10 cellular contexts compared by ENCODE assay signal in the genomic region with DNA sequence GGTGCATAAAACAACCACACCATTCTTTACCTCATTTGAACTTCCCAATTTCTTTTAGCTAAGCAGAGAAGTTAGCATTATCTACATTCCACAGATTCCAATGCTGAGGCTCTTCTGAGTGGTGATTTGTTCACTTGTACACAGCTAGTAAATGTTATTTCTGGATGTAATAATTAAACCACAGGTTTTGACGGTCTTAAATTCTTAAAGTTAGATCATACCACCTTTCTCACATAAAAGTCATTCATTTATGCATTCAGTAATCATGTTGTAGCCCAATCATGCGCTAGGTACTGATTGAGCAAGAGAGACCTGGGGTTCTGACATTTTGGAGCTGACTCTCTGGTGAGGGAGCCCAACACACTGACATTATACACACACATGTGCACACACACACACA.
DNase-seq lines count a peak whose midpoint lies in the region; ATAC-seq and TF ChIP-seq lines count a peak whose summit lies in the region.
"Had no signal": no experiment of that assay in that cellular context is flagged by ENCODE, and none has a peak within 500 bp of the region (broad histone marks: within the 10 kb centered on the region; RNA-seq: fewer than 3 reads in every experiment).

No MANE protein-coding gene starts in this region.

- no peaks in the 10 kb centered on the region for H3K9me3 ChIP-seq in RWPE2 (ENCODE audit: severe bottlenecking)

- H3K4me3 ChIP-seq in RWPE2 (ENCODE audit: severe bottlenecking) (no peak overlapping the region), fibroblast of pulmonary artery (replicated peaks; ENCODE audit: low read depth, low read length) (no peak overlapping the region)

- H3K27ac ChIP-seq in RWPE2 (ENCODE audit: poor library complexity, severe bottlenecking) = no peak overlapping the region
- H3K27ac ChIP-seq: WERI-Rb-1 had no signal

- H3K4me1 Mint-ChIP-seq in progenitor cell of endocrine pancreas (ENCODE audit: low read depth) (peaks cover 21% of the 10 kb centered on the region), CD14-positive monocyte (no peaks in the 10 kb centered on the region)
- H3K4me1 Mint-ChIP-seq in activated CD8-positive, alpha-beta memory T cell treated with anti-CD3 and anti-CD28 coated beads, Interleukin-2, amount 10 ng/mL, durations not matched to agents 7 days and 5 days = peaks cover 3% of the 10 kb centered on the region

- peak; percentile 82 for DNase-seq in GM03348 (ENCODE audit: low spot score)
- DNase-seq in RWPE2 (ENCODE audit: low spot score) = no peak
- peak; percentile 66 for DNase-seq in fibroblast of pulmonary artery (ENCODE audit: low read depth)
- DNase-seq in progenitor cell of endocrine pancreas (ENCODE audit: low spot score, unreplicated experiment) = no peak
- no peak for DNase-seq in CD14-positive monocyte (ENCODE audit: low spot score)
- DNase-seq in activated CD8-positive, alpha-beta memory T cell treated with anti-CD3 and anti-CD28 coated beads, Interleukin-2, amount 10 ng/mL, durations not matched to agents 7 days and 5 days = no peak
- no peak for DNase-seq in HUDEP-2 (lab: John Stamatoyannopoulos, UW; ENCODE audit: unreplicated experiment in 76 of 76)
- DNase-seq: posterior cingulate gyrus, WERI-Rb-1 had no signal

- no peaks in the 10 kb centered on the region for H3K4me1 ChIP-seq in RWPE2 (ENCODE audit: insufficient read depth, poor library complexity, severe bottlenecking)

- H3K36me3 Mint-ChIP-seq in progenitor cell of endocrine pancreas (ENCODE audit: insufficient read depth) = no peaks in the 10 kb centered on the region
- H3K36me3 Mint-ChIP-seq in CD14-positive monocyte = no peaks in the 10 kb centered on the region
- H3K36me3 Mint-ChIP-seq in activated CD8-positive, alpha-beta memory T cell treated with anti-CD3 and anti-CD28 coated beads, Interleukin-2, amount 10 ng/mL, durations not matched to agents 7 days and 5 days = no peaks in the 10 kb centered on the region

- TF ChIP-seq CTCF in RWPE2 (IDR thresholded peaks at IDR 0.05; ENCODE audit: poor library complexity, severe bottlenecking) = no peak
- no peak for TF ChIP-seq CTCF in fibroblast of pulmonary artery (IDR thresholded peaks at IDR 0.05; ENCODE audit: low read length, missing control alignments)
- no peak for TF ChIP-seq CTCF in progenitor cell of endocrine pancreas (IDR thresholded peaks at IDR 0.05; ENCODE audit: unreplicated experiment)
- TF ChIP-seq CTCF in CD14-positive monocyte (IDR thresholded peaks at IDR 0.05) = no peak

- CTCF ChIA-PET in activated CD8-positive, alpha-beta memory T cell treated with anti-CD3 and anti-CD28 coated beads, Interleukin-2, amount 10 ng/mL, durations not matched to agents 7 days and 5 days (lab: Charles Lee) = interaction anchor here (0.6 kb wide), 1 partner anchor 376 kb away, joined by 3 read pairs; no protein-coding TSS in a partner anchor

- intact Hi-C loops in CD14-positive monocyte (cut with micrococcal nuclease) = no loop called here

- H3K27me3 Mint-ChIP-seq in progenitor cell of endocrine pancreas = peaks cover 4% of the 10 kb centered on the region
- H3K27me3 Mint-ChIP-seq in CD14-positive monocyte (ENCODE audit: low read depth in 3 of 3) = peaks cover 1 to 3% (median 2%) of the 10 kb centered on the region in 3 donors
- H3K27me3 Mint-ChIP-seq in activated CD8-positive, alpha-beta memory T cell treated with anti-CD3 and anti-CD28 coated beads, Interleukin-2, amount 10 ng/mL, durations not matched to agents 7 days and 5 days = peaks cover 41% of the 10 kb centered on the region

- H3K36me3 ChIP-seq in RWPE2 (ENCODE audit: low read depth) = no peaks in the 10 kb centered on the region
- H3K36me3 ChIP-seq: WERI-Rb-1 had no signal

- H3K27ac Mint-ChIP-seq in progenitor cell of endocrine pancreas = peak overlapping the region; percentile 53
- H3K27ac Mint-ChIP-seq in CD14-positive monocyte = no peak overlapping the region
- no peak overlapping the region for H3K27ac Mint-ChIP-seq in activated CD8-positive, alpha-beta memory T cell treated with anti-CD3 and anti-CD28 coated beads, Interleukin-2, amount 10 ng/mL, durations not matched to agents 7 days and 5 days

- H3K27me3 ChIP-seq in RWPE2 (ENCODE audit: insufficient read depth, poor library complexity, severe bottlenecking) = no peaks in the 10 kb centered on the region

- ATAC-seq in RWPE2 (ENCODE audit: low read depth) (peak; percentile 25; the same call in 1 of the 3 replicates), HG02759 (IDR thresholded peaks at IDR 0.05; ENCODE audit: unreplicated experiment) (no peak)
- ATAC-seq in activated CD8-positive, alpha-beta memory T cell treated with anti-CD3 and anti-CD28 coated beads, Interleukin-2, amount 10 ng/mL, durations not matched to agents 7 days and 5 days = no peak

- H3K4me3 Mint-ChIP-seq in progenitor cell of endocrine pancreas (ENCODE audit: low read depth) (no peak overlapping the region), CD14-positive monocyte (no peak overlapping the region)
- H3K4me3 Mint-ChIP-seq in activated CD8-positive, alpha-beta memory T cell treated with anti-CD3 and anti-CD28 coated beads, Interleukin-2, amount 10 ng/mL, durations not matched to agents 7 days and 5 days = no peak overlapping the region

- no peaks in the 10 kb centered on the region for H3K9me3 Mint-ChIP-seq in progenitor cell of endocrine pancreas (ENCODE audit: low read depth)
- H3K9me3 Mint-ChIP-seq in CD14-positive monocyte = no peaks in the 10 kb centered on the region
- no peaks in the 10 kb centered on the region for H3K9me3 Mint-ChIP-seq in activated CD8-positive, alpha-beta memory T cell treated with anti-CD3 and anti-CD28 coated beads, Interleukin-2, amount 10 ng/mL, durations not matched to agents 7 days and 5 days (ENCODE audit: low read depth)

Comparison
In these comparisons a context has a peak if more than half of its experiments do, and no peak if none do; other contexts are left out.
1. DNase-seq: peak in GM03348 (single experiment) and fibroblast of pulmonary artery (single experiment); none in RWPE2 (single experiment), progenitor cell of endocrine pancreas (single experiment), CD14-positive monocyte (single experiment), activated CD8-positive, alpha-beta memory T cell treated with anti-CD3 and anti-CD28 coated beads, Interleukin-2, amount 10 ng/mL, durations not matched to agents 7 days and 5 days (single experiment) and HUDEP-2 (0 of 76).